ENCODE assay signal across 11 cellular contexts in the genomic region with DNA sequence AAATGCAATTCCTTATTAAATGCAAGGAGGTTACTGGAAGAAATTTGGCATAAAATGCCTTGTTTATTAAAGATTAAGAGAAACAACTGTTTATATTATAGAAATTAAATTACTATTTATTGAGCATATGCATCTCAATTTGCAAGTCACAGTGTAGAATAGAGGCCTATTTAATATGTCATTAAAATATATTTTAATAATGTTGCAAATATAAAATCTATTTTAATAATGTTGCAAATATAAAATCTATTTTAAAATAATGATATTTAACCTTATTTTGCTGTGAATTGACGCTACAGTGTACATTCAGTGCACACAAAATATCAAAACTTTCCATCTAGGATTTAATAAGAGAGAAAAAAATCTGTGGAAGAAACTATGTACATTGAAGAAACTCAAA.
"Had no signal": no experiment of that assay in that cellular context is flagged by ENCODE, and none has a peak within 500 bp of the region (broad histone marks: within the 10 kb centered on the region; RNA-seq: fewer than 3 reads in every experiment).

No MANE protein-coding gene starts in this region.

- DNase-seq: GM23248, GOT3, H7, H9, HCEC 1CT, HFFc6 had no signal

- H3K4me3 ChIP-seq: GM23248, GM23338, HAP-1 had no signal

- H3K36me3 ChIP-seq: HAP-1 had no signal

- H3K9ac ChIP-seq: GM23248 had no signal

- H3K4me3 Mint-ChIP-seq: GM23338, H9, HFFc6 had no signal

- H3K4me1 ChIP-seq: HAP-1 had no signal

- H3K9me3 ChIP-seq: HAP-1 had no signal

- H3K9me3 Mint-ChIP-seq: GM23338, H9 had no signal

- H3K27ac ChIP-seq: GM23248 had no signal

- ATAC-seq: GM23338, HCT116 had no signal

- H2AFZ ChIP-seq: GM23248, GM23338 had no signal

- H3K4me2 ChIP-seq: GM23338 had no signal

- H3K27ac Mint-ChIP-seq: GM23338, HFFc6 had no signal

- FAIRE-seq: H1, H54 had no signal
